Comparison of ENCODE assay signal across 1 cellular context in genomic region chr11:126403039-126403438, GRCh38.
TF ChIP-seq lines count a peak whose summit lies in the region.

No MANE protein-coding gene starts in this region.

TF ChIP-seq in H1, 55 proteins besides CTCF, POLR2A, EP300 and RAD21:
- peak; percentile 48; the same call in 1 of the 2 replicates for TF ChIP-seq YY1 (IDR thresholded peaks at IDR 0.05; ENCODE audit: low read depth, low read length)
- no peak for TF ChIP-seq MAFK (IDR thresholded peaks at IDR 0.05; ENCODE audit: low read depth, low read length)
- peak; percentile 68; the same call in 1 of the 2 replicates for TF ChIP-seq TEAD4 (IDR thresholded peaks at IDR 0.05; ENCODE audit: low read depth, low read length)
- no peak for TF ChIP-seq CHD2 (IDR thresholded peaks at IDR 0.05; ENCODE audit: low read length)
